ENCODE assay signal across 21 cellular contexts in genomic region chr1:80779278-80779677, GRCh38.
"Had no signal": no experiment of that assay in that cellular context is flagged by ENCODE, and none has a peak within 500 bp of the region (broad histone marks: within the 10 kb centered on the region; RNA-seq: fewer than 3 reads in every experiment).

No MANE protein-coding gene starts in this region.

- H3K9ac ChIP-seq: parathyroid adenoma had no signal

- H3K36me3 ChIP-seq: left ventricle myocardium inferior, neutrophil, thoracic aorta, upper lobe of right lung had no signal

- H3K9me3 Mint-ChIP-seq: memory B cell had no signal

- H3K27me3 ChIP-seq: neutrophil, upper lobe of right lung had no signal

- H3K9me3 ChIP-seq: left ventricle myocardium inferior, mucosa of descending colon, neutrophil, thoracic aorta, upper lobe of right lung had no signal

- H3K27ac ChIP-seq: epithelial cell of prostate, left ventricle myocardium inferior, neutrophil, parathyroid adenoma, thoracic aorta, upper lobe of right lung had no signal

- H3K79me2 ChIP-seq: parathyroid adenoma had no signal

- ATAC-seq: activated CD4-positive, CD25-positive, alpha-beta regulatory T cell treated with anti-CD3 and anti-CD28 coated beads, Interleukin-2, amount 50 U/mL, for 24 hours; effector memory CD8-positive, alpha-beta T cell; mucosa of descending colon; sciatic nerve; stimulated activated effector memory CD8-positive, alpha-beta T cell treated with anti-CD3 and anti-CD28 coated beads, Interleukin-12 subunit alpha, Interleukin-12 subunit beta, amount 100 ng/mL, for 72 hours had no signal

- H3K4me3 ChIP-seq: left ventricle myocardium inferior, mucosa of descending colon, thoracic aorta, upper lobe of right lung had no signal

- DNase-seq: activated T-cell treated with anti-CD3 and anti-CD28 coated beads for 4 hours; amniotic stem cell; effector memory CD8-positive, alpha-beta T cell; foreskin melanocyte; left ventricle myocardium inferior; mucosa of descending colon; naive B cell; stimulated activated CD4-positive, alpha-beta T cell treated with anti-CD3 and anti-CD28 coated beads, Interleukin-4, amount 100 ng/mL, for 24 hours; T-helper 1 cell; T-helper 9 cell; upper lobe of right lung had no signal

- H2AFZ ChIP-seq: parathyroid adenoma had no signal

- H3K4me3 Mint-ChIP-seq: activated naive CD8-positive, alpha-beta T cell; dendritic cell treated with granulocyte-macrophage colony-stimulating factor and Interleukin-4, amounts not matched to agents 40 ng/mL and 50 ng/mL, for 4 days; effector memory CD8-positive, alpha-beta T cell; memory B cell; naive B cell; stimulated activated effector memory CD8-positive, alpha-beta T cell treated with anti-CD3 and anti-CD28 coated beads, Interleukin-12 subunit alpha, Interleukin-12 subunit beta, amount 100 ng/mL, for 72 hours had no signal

- H3K4me1 ChIP-seq: left ventricle myocardium inferior, parathyroid adenoma, upper lobe of right lung had no signal

- H3K4me1 Mint-ChIP-seq: memory B cell; naive B cell; stimulated activated effector memory CD8-positive, alpha-beta T cell treated with anti-CD3 and anti-CD28 coated beads, Interleukin-12 subunit alpha, Interleukin-12 subunit beta, amount 100 ng/mL, for 72 hours had no signal

- H3K27me3 Mint-ChIP-seq: activated naive CD8-positive, alpha-beta T cell; dendritic cell treated with granulocyte-macrophage colony-stimulating factor and Interleukin-4, amounts not matched to agents 40 ng/mL and 50 ng/mL, for 4 days; effector memory CD8-positive, alpha-beta T cell; memory B cell; naive B cell had no signal

- H3K27ac Mint-ChIP-seq: activated naive CD8-positive, alpha-beta T cell; dendritic cell treated with granulocyte-macrophage colony-stimulating factor and Interleukin-4, amounts not matched to agents 40 ng/mL and 50 ng/mL, for 4 days; effector memory CD8-positive, alpha-beta T cell; memory B cell; naive B cell; stimulated activated effector memory CD8-positive, alpha-beta T cell treated with anti-CD3 and anti-CD28 coated beads, Interleukin-12 subunit alpha, Interleukin-12 subunit beta, amount 100 ng/mL, for 72 hours had no signal

- H3K36me3 Mint-ChIP-seq: activated naive CD8-positive, alpha-beta T cell; memory B cell; naive B cell; stimulated activated effector memory CD8-positive, alpha-beta T cell treated with anti-CD3 and anti-CD28 coated beads, Interleukin-12 subunit alpha, Interleukin-12 subunit beta, amount 100 ng/mL, for 72 hours had no signal
